In genomic region chr12:117155278-117156060, GRCh38 we compare ENCODE assay signal across 1 cellular context.
TF ChIP-seq lines count a peak whose summit lies in the region.

No MANE protein-coding gene starts in this region.

TF ChIP-seq in HepG2, 621 proteins besides CTCF, POLR2A, EP300 and RAD21 (continued from another document and continues in another):
- TF ChIP-seq PRDM4 (CRISPR knock-in tag; IDR thresholded peaks at IDR 0.05; ENCODE audit: borderline replicate concordance) (no peak), ATF2 (CRISPR knock-in tag; IDR thresholded peaks at IDR 0.05) (peak; percentile 46; the same call in 1 of the 2 replicates), U2AF1 (optimal IDR thresholded peaks at IDR 0.05; ENCODE audit: low read depth, low read length) (no peak), KDM1A (CRISPR knock-in tag; IDR thresholded peaks at IDR 0.05) (no peak), MED1 (CRISPR knock-in tag; IDR thresholded peaks at IDR 0.05) (peak; percentile 50; the same call in 1 of the 2 replicates), MED8 (CRISPR knock-in tag; IDR thresholded peaks at IDR 0.05; ENCODE audit: insufficient replicate concordance) (no peak), SSRP1 (CRISPR knock-in tag; IDR thresholded peaks at IDR 0.05) (no peak), ZBTB46 (CRISPR knock-in tag; IDR thresholded peaks at IDR 0.05; ENCODE audit: borderline replicate concordance) (no peak), THRA (CRISPR knock-in tag; IDR thresholded peaks at IDR 0.05; ENCODE audit: borderline replicate concordance) (no peak), ZNF792 (CRISPR knock-in tag; IDR thresholded peaks at IDR 0.05) (peak; percentile 28; the same call in 1 of the 2 replicates), ZNF567 (CRISPR knock-in tag; IDR thresholded peaks at IDR 0.05; ENCODE audit: borderline replicate concordance) (no peak), ZNF280D (CRISPR knock-in tag; IDR thresholded peaks at IDR 0.05) (no peak), SOX6 (IDR thresholded peaks at IDR 0.05) (no peak), SOX6 (CRISPR knock-in tag; IDR thresholded peaks at IDR 0.05) (peak; percentile 52; the same call in 1 of the 2 replicates), ZNF207 (IDR thresholded peaks at IDR 0.05; ENCODE audit: borderline replicate concordance) (no peak), ZNF530 (CRISPR knock-in tag; IDR thresholded peaks at IDR 0.05; ENCODE audit: low read depth) (no peak), SOX5 (CRISPR knock-in tag; IDR thresholded peaks at IDR 0.05; ENCODE audit: borderline replicate concordance) (no peak), FOSL1 (CRISPR knock-in tag; IDR thresholded peaks at IDR 0.05; ENCODE audit: borderline replicate concordance) (no peak), E2F5 (CRISPR knock-in tag; conservative IDR thresholded peaks at IDR 0.05) (no peak), ZNF484 (CRISPR knock-in tag; IDR thresholded peaks at IDR 0.05; ENCODE audit: borderline replicate concordance, low read depth) (no peak), ZNF777 (CRISPR knock-in tag; IDR thresholded peaks at IDR 0.05) (no peak), ZNF350 (CRISPR knock-in tag; IDR thresholded peaks at IDR 0.05; ENCODE audit: borderline replicate concordance, low read depth) (peak; percentile 74; the same call in 1 of the 2 replicates), SOX13 (IDR thresholded peaks at IDR 0.05) (no peak), SOX13 (CRISPR knock-in tag; conservative IDR thresholded peaks at IDR 0.05 in 1 of 2, IDR thresholded peaks at IDR 0.05 in 1 of 2) (peak in 1 of 2 experiments; percentile 17; a peak in 1 of 4 replicates), SAP130 (CRISPR knock-in tag; IDR thresholded peaks at IDR 0.05; ENCODE audit: low read depth) (peak; percentile 59; the same call in 1 of the 2 replicates), REPIN1 (CRISPR knock-in tag; IDR thresholded peaks at IDR 0.05; ENCODE audit: borderline replicate concordance, low read depth) (peak; percentile 37; the same call in 1 of the 2 replicates), HNF4G (IDR thresholded peaks at IDR 0.05; ENCODE audit: borderline replicate concordance, low read depth, low read length) (peak; percentile 41; the same call in 1 of the 2 replicates), HNF4G (CRISPR knock-in tag; IDR thresholded peaks at IDR 0.05; ENCODE audit: borderline replicate concordance, low read depth) (peak; percentile 44; the same call in 1 of the 2 replicates), ZFP36L1 (CRISPR knock-in tag; IDR thresholded peaks at IDR 0.05) (no peak), ZMYM2 (CRISPR knock-in tag; IDR thresholded peaks at IDR 0.05) (no peak)
- TF ChIP-seq, protein P1, sequence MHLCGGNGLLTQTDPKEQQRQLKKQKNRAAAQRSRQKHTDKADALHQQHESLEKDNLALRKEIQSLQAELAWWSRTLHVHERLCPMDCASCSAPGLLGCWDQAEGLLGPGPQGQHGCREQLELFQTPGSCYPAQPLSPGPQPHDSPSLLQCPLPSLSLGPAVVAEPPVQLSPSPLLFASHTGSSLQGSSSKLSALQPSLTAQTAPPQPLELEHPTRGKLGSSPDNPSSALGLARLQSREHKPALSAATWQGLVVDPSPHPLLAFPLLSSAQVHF (CRISPR knock-in tag; IDR thresholded peaks at IDR 0.05), result no peak
- TF ChIP-seq, protein P2, sequence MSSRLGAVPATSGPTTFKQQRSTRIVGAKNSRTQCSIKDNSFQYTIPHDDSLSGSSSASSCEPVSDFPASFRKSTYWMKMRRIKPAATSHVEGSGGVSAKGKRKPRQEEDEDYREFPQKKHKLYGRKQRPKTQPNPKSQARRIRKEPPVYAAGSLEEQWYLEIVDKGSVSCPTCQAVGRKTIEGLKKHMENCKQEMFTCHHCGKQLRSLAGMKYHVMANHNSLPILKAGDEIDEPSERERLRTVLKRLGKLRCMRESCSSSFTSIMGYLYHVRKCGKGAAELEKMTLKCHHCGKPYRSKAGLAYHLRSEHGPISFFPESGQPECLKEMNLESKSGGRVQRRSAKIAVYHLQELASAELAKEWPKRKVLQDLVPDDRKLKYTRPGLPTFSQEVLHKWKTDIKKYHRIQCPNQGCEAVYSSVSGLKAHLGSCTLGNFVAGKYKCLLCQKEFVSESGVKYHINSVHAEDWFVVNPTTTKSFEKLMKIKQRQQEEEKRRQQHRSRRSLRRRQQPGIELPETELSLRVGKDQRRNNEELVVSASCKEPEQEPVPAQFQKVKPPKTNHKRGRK (CRISPR knock-in tag; IDR thresholded peaks at IDR 0.05), result no peak
- TF ChIP-seq, protein P3, sequence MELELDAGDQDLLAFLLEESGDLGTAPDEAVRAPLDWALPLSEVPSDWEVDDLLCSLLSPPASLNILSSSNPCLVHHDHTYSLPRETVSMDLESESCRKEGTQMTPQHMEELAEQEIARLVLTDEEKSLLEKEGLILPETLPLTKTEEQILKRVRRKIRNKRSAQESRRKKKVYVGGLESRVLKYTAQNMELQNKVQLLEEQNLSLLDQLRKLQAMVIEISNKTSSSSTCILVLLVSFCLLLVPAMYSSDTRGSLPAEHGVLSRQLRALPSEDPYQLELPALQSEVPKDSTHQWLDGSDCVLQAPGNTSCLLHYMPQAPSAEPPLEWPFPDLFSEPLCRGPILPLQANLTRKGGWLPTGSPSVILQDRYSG (CRISPR knock-in tag; IDR thresholded peaks at IDR 0.05), result no peak
- TF ChIP-seq, protein P4, sequence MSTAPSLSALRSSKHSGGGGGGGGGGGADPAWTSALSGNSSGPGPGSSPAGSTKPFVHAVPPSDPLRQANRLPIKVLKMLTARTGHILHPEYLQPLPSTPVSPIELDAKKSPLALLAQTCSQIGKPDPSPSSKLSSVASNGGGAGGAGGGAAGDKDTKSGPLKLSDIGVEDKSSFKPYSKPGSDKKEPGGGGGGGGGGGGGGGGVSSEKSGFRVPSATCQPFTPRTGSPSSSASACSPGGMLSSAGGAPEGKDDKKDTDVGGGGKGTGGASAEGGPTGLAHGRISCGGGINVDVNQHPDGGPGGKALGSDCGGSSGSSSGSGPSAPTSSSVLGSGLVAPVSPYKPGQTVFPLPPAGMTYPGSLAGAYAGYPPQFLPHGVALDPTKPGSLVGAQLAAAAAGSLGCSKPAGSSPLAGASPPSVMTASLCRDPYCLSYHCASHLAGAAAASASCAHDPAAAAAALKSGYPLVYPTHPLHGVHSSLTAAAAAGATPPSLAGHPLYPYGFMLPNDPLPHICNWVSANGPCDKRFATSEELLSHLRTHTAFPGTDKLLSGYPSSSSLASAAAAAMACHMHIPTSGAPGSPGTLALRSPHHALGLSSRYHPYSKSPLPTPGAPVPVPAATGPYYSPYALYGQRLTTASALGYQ (CRISPR knock-in tag; IDR thresholded peaks at IDR 0.05), result no peak
- TF ChIP-seq, protein P5, sequence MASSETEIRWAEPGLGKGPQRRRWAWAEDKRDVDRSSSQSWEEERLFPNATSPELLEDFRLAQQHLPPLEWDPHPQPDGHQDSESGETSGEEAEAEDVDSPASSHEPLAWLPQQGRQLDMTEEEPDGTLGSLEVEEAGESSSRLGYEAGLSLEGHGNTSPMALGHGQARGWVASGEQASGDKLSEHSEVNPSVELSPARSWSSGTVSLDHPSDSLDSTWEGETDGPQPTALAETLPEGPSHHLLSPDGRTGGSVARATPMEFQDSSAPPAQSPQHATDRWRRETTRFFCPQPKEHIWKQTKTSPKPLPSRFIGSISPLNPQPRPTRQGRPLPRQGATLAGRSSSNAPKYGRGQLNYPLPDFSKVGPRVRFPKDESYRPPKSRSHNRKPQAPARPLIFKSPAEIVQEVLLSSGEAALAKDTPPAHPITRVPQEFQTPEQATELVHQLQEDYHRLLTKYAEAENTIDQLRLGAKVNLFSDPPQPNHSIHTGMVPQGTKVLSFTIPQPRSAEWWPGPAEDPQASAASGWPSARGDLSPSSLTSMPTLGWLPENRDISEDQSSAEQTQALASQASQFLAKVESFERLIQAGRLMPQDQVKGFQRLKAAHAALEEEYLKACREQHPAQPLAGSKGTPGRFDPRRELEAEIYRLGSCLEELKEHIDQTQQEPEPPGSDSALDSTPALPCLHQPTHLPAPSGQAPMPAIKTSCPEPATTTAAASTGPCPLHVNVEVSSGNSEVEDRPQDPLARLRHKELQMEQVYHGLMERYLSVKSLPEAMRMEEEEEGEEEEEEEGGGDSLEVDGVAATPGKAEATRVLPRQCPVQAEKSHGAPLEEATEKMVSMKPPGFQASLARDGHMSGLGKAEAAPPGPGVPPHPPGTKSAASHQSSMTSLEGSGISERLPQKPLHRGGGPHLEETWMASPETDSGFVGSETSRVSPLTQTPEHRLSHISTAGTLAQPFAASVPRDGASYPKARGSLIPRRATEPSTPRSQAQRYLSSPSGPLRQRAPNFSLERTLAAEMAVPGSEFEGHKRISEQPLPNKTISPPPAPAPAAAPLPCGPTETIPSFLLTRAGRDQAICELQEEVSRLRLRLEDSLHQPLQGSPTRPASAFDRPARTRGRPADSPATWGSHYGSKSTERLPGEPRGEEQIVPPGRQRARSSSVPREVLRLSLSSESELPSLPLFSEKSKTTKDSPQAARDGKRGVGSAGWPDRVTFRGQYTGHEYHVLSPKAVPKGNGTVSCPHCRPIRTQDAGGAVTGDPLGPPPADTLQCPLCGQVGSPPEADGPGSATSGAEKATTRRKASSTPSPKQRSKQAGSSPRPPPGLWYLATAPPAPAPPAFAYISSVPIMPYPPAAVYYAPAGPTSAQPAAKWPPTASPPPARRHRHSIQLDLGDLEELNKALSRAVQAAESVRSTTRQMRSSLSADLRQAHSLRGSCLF (CRISPR knock-in tag; IDR thresholded peaks at IDR 0.05; ENCODE audit: borderline replicate concordance), result no peak
